Comparison of ENCODE assay signal across 8 cellular contexts in genomic region chr17:4980644-4981216, GRCh38. TPM values are rescaled to one million over a fixed set of nuclear protein-coding genes. Genes with fewer than 3 reads are reported as not detected.
DNase-seq lines count a peak whose midpoint lies in the region; ATAC-seq and TF ChIP-seq lines count a peak whose summit lies in the region.

No MANE protein-coding gene starts in this region.

- H3K4me1 ChIP-seq in parathyroid adenoma, result no peaks in the 10 kb centered on the region

- no peaks in the 10 kb centered on the region for H3K9me3 ChIP-seq in parathyroid adenoma (ENCODE audit: control insufficient read depth, low read length)

- H3K4me1 Mint-ChIP-seq in activated CD4-positive, alpha-beta memory T cell treated with anti-CD3 and anti-CD28 coated beads for 36 hours (ENCODE audit: low read depth), result peaks cover 23% of the 10 kb centered on the region

- H3K4me2 ChIP-seq in parathyroid adenoma (ENCODE audit: low read length), result no peak overlapping the region

- DNase-seq in activated naive CD4-positive, alpha-beta T cell treated with Interleukin-2 at 50 U/mL for 16 hours, result peak; percentile 9
- no peak for DNase-seq in activated naive CD4-positive, alpha-beta T cell treated with anti-CD3 and anti-CD28 coated beads, Interleukin-2, amount 50 U/mL, for 16 hours
- DNase-seq in MV-4-11 (lab: John Stamatoyannopoulos, UW) (peak; percentile 8), fibroblast of mammary gland (ENCODE audit: low read depth) (peak; percentile 52), DMS153 treated with DMSO at 0.1 percent for 48 hours (lab: John Stamatoyannopoulos, UW; ENCODE audit: unreplicated experiment) (no peak)
- peak; percentile 40 for DNase-seq in activated CD4-positive, alpha-beta memory T cell treated with anti-CD3 and anti-CD28 coated beads for 36 hours

- POLR2A ChIA-PET in activated CD4-positive, alpha-beta memory T cell treated with anti-CD3 and anti-CD28 coated beads for 36 hours (lab: Charles Lee), result interaction anchor here (0.5 to 1.7 kb wide), 4 partner anchors 11 to 81 kb away, joined by 3 to 10 read pairs (median 4); partner anchors contain the start of gene C17orf107

- H3K27ac Mint-ChIP-seq in activated CD4-positive, alpha-beta memory T cell treated with anti-CD3 and anti-CD28 coated beads for 36 hours, result peak overlapping the region; percentile 34

- CTCF ChIA-PET in activated CD4-positive, alpha-beta memory T cell treated with anti-CD3 and anti-CD28 coated beads for 36 hours (lab: Charles Lee), result interaction anchor here (0.6 to 5.1 kb wide), 16 partner anchors 9 to 83 kb away, joined by 3 to 57 read pairs (median 4); partner anchors contain the start of genes INCA1, KIF1C and SPAG7

- TF ChIP-seq CTCF in fibroblast of mammary gland (conservative IDR thresholded peaks at IDR 0.05; ENCODE audit: control insufficient read depth, insufficient read depth, low read depth, low read length) (peak; percentile 67), parathyroid adenoma (IDR thresholded peaks at IDR 0.05) (peak; percentile 75)

- no peak overlapping the region for H3K9ac ChIP-seq in parathyroid adenoma

- H3K36me3 ChIP-seq in parathyroid adenoma (ENCODE audit: control insufficient read depth, insufficient read depth, low read length), result no peaks in the 10 kb centered on the region

- intact Hi-C loops in activated CD4-positive, alpha-beta memory T cell treated with anti-CD3 and anti-CD28 coated beads for 36 hours (cut with micrococcal nuclease), result loop anchor here (1.0 to 2.0 kb wide), 2 partner anchors 16 to 82 kb away; partner anchors contain the start of genes INCA1 and KIF1C

- no peak for ATAC-seq in HG03342 (IDR thresholded peaks at IDR 0.05; ENCODE audit: unreplicated experiment)

- H2AFZ ChIP-seq in parathyroid adenoma, result no peak overlapping the region

- H3K79me2 ChIP-seq in parathyroid adenoma, result peaks cover 8% of the 10 kb centered on the region

- no peak overlapping the region for H3K27ac ChIP-seq in parathyroid adenoma

- no peak overlapping the region for H3K4me3 Mint-ChIP-seq in activated CD4-positive, alpha-beta memory T cell treated with anti-CD3 and anti-CD28 coated beads for 36 hours

- H3K4me3 ChIP-seq in fibroblast of mammary gland (ENCODE audit: control insufficient read depth, low read depth, low read length) (no peak overlapping the region), parathyroid adenoma (ENCODE audit: low read depth, low read length) (no peak overlapping the region)

- H3K9me3 Mint-ChIP-seq in activated CD4-positive, alpha-beta memory T cell treated with anti-CD3 and anti-CD28 coated beads for 36 hours, result no peaks in the 10 kb centered on the region

- H3K27me3 ChIP-seq in parathyroid adenoma (ENCODE audit: control insufficient read depth, insufficient read depth, low read length), result no peaks in the 10 kb centered on the region

- H3K36me3 Mint-ChIP-seq in activated CD4-positive, alpha-beta memory T cell treated with anti-CD3 and anti-CD28 coated beads for 36 hours, result peaks cover 33% of the 10 kb centered on the region

- H3K27me3 Mint-ChIP-seq in activated CD4-positive, alpha-beta memory T cell treated with anti-CD3 and anti-CD28 coated beads for 36 hours, result no peaks in the 10 kb centered on the region

RNA-seq across cellular contexts. Expression of gene CAMTA2, which starts 6.7 kb away (rescaled TPM):
- total RNA-seq in activated CD4-positive, alpha-beta memory T cell treated with anti-CD3 and anti-CD28 coated beads for 36 hours, result 100 to 1,000 TPM; 101 to 109 TPM

RNA-seq across cellular contexts. Expression of gene SPAG7, which starts 13.1 kb away (rescaled TPM):
- total RNA-seq in activated CD4-positive, alpha-beta memory T cell treated with anti-CD3 and anti-CD28 coated beads for 36 hours, result 10 to 100 TPM; 60.6 to 65.8 TPM

RNA-seq across cellular contexts. Expression of gene INCA1, which starts 16.6 kb away (rescaled TPM):
- under 1 TPM in 1 of 2 experiments, not detected in 1; 0.40 TPM for total RNA-seq in activated CD4-positive, alpha-beta memory T cell treated with anti-CD3 and anti-CD28 coated beads for 36 hours

RNA-seq across cellular contexts. Expression of gene KIF1C, which starts 17.0 kb away (rescaled TPM):
- total RNA-seq in activated CD4-positive, alpha-beta memory T cell treated with anti-CD3 and anti-CD28 coated beads for 36 hours, result 10 to 100 TPM; 43.9 to 48.8 TPM

RNA-seq across cellular contexts. Expression of gene ENO3, which starts 29.8 kb away (rescaled TPM):
- total RNA-seq in activated CD4-positive, alpha-beta memory T cell treated with anti-CD3 and anti-CD28 coated beads for 36 hours, result 10 to 100 TPM; 26.5 to 26.8 TPM

Comparison
In these comparisons a context has a peak if more than half of its experiments do, and no peak if none do; other contexts are left out.
1. DNase-seq: peak in activated naive CD4-positive, alpha-beta T cell treated with Interleukin-2 at 50 U/mL for 16 hours (single experiment), MV-4-11 (single experiment), activated CD4-positive, alpha-beta memory T cell treated with anti-CD3 and anti-CD28 coated beads for 36 hours (single experiment) and fibroblast of mammary gland (single experiment); none in activated naive CD4-positive, alpha-beta T cell treated with anti-CD3 and anti-CD28 coated beads, Interleukin-2, amount 50 U/mL, for 16 hours (single experiment) and DMS153 treated with DMSO at 0.1 percent for 48 hours (single experiment).